In genomic region chr12:65778268-65779090, GRCh38 we compare ENCODE assay signal across 13 cellular contexts. TPM values are rescaled to one million over a fixed set of nuclear protein-coding genes. Genes with fewer than 3 reads are reported as not detected.
A peak's percentile ranks its signal among the peaks of the same experiment; 100 is the strongest.
DNase-seq lines count a peak whose midpoint lies in the region; ATAC-seq and TF ChIP-seq lines count a peak whose summit lies in the region.
"Had no signal": no experiment of that assay in that cellular context is flagged by ENCODE, and none has a peak within 500 bp of the region (broad histone marks: within the 10 kb centered on the region; RNA-seq: fewer than 3 reads in every experiment).

No MANE protein-coding gene starts in this region.

- no peaks in the 10 kb centered on the region for H3K36me3 ChIP-seq in ES-I3 (ENCODE audit: insufficient read depth, low read length)
- H3K36me3 ChIP-seq: colonic mucosa, stomach had no signal

- peak overlapping the region; percentile 1; the same call in 1 of the 2 replicates for H3K9ac ChIP-seq in ES-I3 (ENCODE audit: low read depth, low read length)

- no peak overlapping the region for H3K4me3 ChIP-seq in fibroblast of mammary gland (ENCODE audit: control insufficient read depth, low read depth, low read length)
- H3K4me3 ChIP-seq: colonic mucosa, psoas muscle, stomach had no signal

- DNase-seq in RPMI7951 (ENCODE audit: low read depth) (peak; percentile 42), fibroblast of mammary gland (ENCODE audit: low read depth) (peak; percentile 84), pulmonary artery endothelial cell (ENCODE audit: low read depth, low spot score) (peak; percentile 29), cerebellum (ENCODE audit: low spot score) (no peak), SW480 (ENCODE audit: low spot score) (no peak)
- DNase-seq: activated CD4-positive, alpha-beta memory T cell treated with anti-CD3 and anti-CD28 coated beads, Interleukin-2, amount 10 ng/mL, durations not matched to agents 7 days and 5 days; activated naive CD4-positive, alpha-beta T cell treated with anti-CD3 and anti-CD28 coated beads for 36 hours; colonic mucosa; psoas muscle; stomach had no signal

- ATAC-seq in GM19351 (IDR thresholded peaks at IDR 0.05; ENCODE audit: unreplicated experiment) (no peak), HG03025 (IDR thresholded peaks at IDR 0.05; ENCODE audit: low FRiP score, unreplicated experiment) (no peak)
- ATAC-seq: psoas muscle had no signal

- peaks cover 14% of the 10 kb centered on the region; the same call in 1 of the 2 replicates for H3K4me1 ChIP-seq in ES-I3 (ENCODE audit: insufficient read depth, low read length)
- H3K4me1 ChIP-seq: colonic mucosa, psoas muscle, stomach had no signal

- TF ChIP-seq CTCF in fibroblast of mammary gland (conservative IDR thresholded peaks at IDR 0.05; ENCODE audit: control insufficient read depth, insufficient read depth, low read depth, low read length): no peak

- 0 out of 2 replicates have a peak, but pooled peaks cover 6% of the 10 kb centered on the region for H3K9me3 ChIP-seq in ES-I3 (ENCODE audit: control insufficient read depth, insufficient read depth, low read length)
- H3K9me3 ChIP-seq: colonic mucosa, psoas muscle had no signal

RNA-seq across cellular contexts. Expression of gene HMGA2, which starts 45.8 kb away (rescaled TPM):
- total RNA-seq in RPMI7951 (2014; rRNA removed; shearing (Covaris generic)): 17.3 and 20.1 TPM in 2 replicates
- total RNA-seq in pulmonary artery endothelial cell (23.6 and 25.2 TPM in 2 replicates), cerebellum (6.1 TPM)
- total RNA-seq: activated CD4-positive, alpha-beta memory T cell treated with anti-CD3 and anti-CD28 coated beads, Interleukin-2, amount 10 ng/mL, durations not matched to agents 7 days and 5 days; activated naive CD4-positive, alpha-beta T cell treated with anti-CD3 and anti-CD28 coated beads for 36 hours had no signal

Comparison
In these comparisons a context has a peak if more than half of its experiments do, and no peak if none do; other contexts are left out.
1. DNase-seq: peak in RPMI7951 (single experiment), fibroblast of mammary gland (single experiment) and pulmonary artery endothelial cell (single experiment); none in cerebellum (single experiment) and SW480 (single experiment).